Comparison of ENCODE assay signal across 1 cellular context in the genomic region with DNA sequence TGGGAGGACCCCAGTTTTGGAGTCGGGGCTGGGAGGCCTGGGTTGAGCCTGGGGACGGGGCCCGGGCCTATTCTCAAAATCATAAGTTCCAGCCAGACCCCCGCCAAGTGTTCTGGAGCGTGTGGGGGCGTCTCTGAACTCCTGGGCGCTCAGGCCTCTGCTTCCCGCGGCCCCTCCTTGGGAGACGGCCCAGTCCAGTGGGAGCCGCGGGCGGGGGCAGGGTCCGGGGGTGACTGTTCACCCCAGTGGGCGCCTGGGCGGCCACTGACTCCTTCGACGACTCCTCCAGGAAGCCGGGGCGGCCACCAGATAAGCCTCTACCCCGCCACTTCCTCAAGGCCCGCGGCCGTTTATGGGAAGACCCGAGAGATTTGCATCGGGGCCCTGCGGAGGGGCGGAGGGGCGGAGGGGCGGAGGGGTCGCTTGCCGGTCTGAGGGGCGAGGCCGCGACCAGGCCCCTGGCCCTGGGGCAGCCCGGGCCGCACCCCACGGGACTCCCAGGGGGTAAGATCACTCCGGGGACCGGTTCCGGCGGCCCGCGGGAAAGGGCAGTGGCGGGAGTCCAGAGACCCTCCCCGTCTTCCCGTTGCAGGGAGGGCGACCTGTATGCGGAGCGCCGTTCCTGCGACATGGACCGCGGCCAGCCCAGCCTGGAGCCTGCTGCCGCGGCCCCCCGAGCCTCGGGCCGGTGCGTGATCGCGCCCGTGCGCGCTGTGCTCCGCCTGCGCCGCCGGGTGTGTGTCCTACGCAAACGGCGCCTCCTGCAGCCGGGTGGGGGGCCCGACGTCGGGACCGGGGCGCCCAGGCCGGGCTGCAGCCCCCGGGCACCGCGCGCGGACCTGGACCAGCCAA.
TF ChIP-seq lines count a peak whose summit lies in the region.

No MANE protein-coding gene starts in this region.

TF ChIP-seq in HCT116, 20 proteins besides CTCF, POLR2A, EP300 and RAD21 (continued from another document):
- TF ChIP-seq JUND (IDR thresholded peaks at IDR 0.05) (no peak), TCF7L2 (IDR thresholded peaks at IDR 0.05; ENCODE audit: borderline replicate concordance, extremely low read depth, insufficient read depth, insufficient read length) (no peak), YY1 (IDR thresholded peaks at IDR 0.05; ENCODE audit: extremely low read depth, insufficient replicate concordance, low read depth, low read length) (no peak), SRF (IDR thresholded peaks at IDR 0.05; ENCODE audit: low read depth) (no peak), SP1 (IDR thresholded peaks at IDR 0.05; ENCODE audit: low read depth) (no peak), ZNF274 (IDR thresholded peaks at IDR 0.05; ENCODE audit: low read depth, low read length) (no peak), ZFX (IDR thresholded peaks at IDR 0.05) (no peak; the same call in 1 of the 2 replicates), POLR2AphosphoS5 (IDR thresholded peaks at IDR 0.05; ENCODE audit: low read depth, low read length) (no peak), SIN3A (IDR thresholded peaks at IDR 0.05; ENCODE audit: low read depth) (no peak)
- TF ChIP-seq, protein P1, sequence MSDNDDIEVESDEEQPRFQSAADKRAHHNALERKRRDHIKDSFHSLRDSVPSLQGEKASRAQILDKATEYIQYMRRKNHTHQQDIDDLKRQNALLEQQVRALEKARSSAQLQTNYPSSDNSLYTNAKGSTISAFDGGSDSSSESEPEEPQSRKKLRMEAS (IDR thresholded peaks at IDR 0.05), result no peak
- TF ChIP-seq, protein P2, sequence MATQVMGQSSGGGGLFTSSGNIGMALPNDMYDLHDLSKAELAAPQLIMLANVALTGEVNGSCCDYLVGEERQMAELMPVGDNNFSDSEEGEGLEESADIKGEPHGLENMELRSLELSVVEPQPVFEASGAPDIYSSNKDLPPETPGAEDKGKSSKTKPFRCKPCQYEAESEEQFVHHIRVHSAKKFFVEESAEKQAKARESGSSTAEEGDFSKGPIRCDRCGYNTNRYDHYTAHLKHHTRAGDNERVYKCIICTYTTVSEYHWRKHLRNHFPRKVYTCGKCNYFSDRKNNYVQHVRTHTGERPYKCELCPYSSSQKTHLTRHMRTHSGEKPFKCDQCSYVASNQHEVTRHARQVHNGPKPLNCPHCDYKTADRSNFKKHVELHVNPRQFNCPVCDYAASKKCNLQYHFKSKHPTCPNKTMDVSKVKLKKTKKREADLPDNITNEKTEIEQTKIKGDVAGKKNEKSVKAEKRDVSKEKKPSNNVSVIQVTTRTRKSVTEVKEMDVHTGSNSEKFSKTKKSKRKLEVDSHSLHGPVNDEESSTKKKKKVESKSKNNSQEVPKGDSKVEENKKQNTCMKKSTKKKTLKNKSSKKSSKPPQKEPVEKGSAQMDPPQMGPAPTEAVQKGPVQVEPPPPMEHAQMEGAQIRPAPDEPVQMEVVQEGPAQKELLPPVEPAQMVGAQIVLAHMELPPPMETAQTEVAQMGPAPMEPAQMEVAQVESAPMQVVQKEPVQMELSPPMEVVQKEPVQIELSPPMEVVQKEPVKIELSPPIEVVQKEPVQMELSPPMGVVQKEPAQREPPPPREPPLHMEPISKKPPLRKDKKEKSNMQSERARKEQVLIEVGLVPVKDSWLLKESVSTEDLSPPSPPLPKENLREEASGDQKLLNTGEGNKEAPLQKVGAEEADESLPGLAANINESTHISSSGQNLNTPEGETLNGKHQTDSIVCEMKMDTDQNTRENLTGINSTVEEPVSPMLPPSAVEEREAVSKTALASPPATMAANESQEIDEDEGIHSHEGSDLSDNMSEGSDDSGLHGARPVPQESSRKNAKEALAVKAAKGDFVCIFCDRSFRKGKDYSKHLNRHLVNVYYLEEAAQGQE (IDR thresholded peaks at IDR 0.05; ENCODE audit: low read depth), result no peak
- TF ChIP-seq, protein P3, sequence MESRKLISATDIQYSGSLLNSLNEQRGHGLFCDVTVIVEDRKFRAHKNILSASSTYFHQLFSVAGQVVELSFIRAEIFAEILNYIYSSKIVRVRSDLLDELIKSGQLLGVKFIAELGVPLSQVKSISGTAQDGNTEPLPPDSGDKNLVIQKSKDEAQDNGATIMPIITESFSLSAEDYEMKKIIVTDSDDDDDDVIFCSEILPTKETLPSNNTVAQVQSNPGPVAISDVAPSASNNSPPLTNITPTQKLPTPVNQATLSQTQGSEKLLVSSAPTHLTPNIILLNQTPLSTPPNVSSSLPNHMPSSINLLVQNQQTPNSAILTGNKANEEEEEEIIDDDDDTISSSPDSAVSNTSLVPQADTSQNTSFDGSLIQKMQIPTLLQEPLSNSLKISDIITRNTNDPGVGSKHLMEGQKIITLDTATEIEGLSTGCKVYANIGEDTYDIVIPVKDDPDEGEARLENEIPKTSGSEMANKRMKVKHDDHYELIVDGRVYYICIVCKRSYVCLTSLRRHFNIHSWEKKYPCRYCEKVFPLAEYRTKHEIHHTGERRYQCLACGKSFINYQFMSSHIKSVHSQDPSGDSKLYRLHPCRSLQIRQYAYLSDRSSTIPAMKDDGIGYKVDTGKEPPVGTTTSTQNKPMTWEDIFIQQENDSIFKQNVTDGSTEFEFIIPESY (IDR thresholded peaks at IDR 0.05; ENCODE audit: extremely low read depth, insufficient replicate concordance, low read length), result no peak
- TF ChIP-seq, protein P4, sequence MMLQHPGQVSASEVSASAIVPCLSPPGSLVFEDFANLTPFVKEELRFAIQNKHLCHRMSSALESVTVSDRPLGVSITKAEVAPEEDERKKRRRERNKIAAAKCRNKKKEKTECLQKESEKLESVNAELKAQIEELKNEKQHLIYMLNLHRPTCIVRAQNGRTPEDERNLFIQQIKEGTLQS (IDR thresholded peaks at IDR 0.05), result no peak
